ENCODE assay signal across 8 cellular contexts in the genomic region with DNA sequence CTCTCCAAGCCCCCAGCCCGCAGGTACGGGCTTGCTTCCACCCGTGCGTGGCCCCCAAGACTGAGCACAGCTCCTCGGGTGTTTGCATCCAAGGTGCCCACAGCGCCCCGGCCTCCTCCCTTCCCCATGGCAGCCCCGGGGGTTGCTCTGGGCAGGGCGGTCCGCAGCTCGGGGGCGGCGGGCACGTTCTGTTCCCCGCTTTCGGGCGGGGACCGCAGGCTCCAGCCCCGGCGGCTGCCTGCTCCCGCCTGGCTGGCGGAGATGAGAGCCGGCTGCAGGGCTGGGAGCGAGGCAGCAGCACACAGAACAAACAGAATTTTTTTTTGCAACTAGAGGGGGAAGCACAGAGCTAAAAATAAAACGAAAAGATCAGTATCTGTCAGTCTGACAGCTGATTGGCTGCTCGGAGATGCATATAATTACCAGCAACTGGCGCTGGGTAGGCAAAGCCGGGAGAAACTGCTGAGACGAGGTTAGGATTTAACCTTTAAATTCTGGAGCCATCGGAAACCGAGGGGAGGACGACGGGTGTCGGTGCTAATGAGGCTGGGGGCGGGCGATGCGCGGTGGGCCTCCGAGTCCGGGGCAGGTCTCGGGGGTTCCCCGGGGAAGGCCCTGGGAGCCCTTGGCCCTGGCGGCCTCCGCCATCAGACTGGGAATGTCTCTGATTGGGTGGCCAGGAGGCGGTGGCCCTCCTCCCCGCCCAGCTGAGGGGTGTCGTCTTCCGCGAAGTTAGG.
DNase-seq lines count a peak whose midpoint lies in the region; ATAC-seq and TF ChIP-seq lines count a peak whose summit lies in the region.

No MANE protein-coding gene starts in this region.

- H3K23ac ChIP-seq in neuronal stem cell (ENCODE audit: low read depth, low read length, poor library complexity), result peak overlapping the region; percentile 69

- H4K91ac ChIP-seq in neuronal stem cell (ENCODE audit: low read depth, low read length, poor library complexity), result peak overlapping the region; percentile 93

- H3K4ac ChIP-seq in neuronal stem cell (ENCODE audit: low read length), result no peak overlapping the region

- intact Hi-C loops in adrenal gland (cut with DNase I), result loop anchor here (10.0 kb wide), 3 partner anchors 154 to 294 kb away; no protein-coding TSS in a partner anchor
- intact Hi-C loops in Right ventricle myocardium inferior (cut with DNase I), result loop anchor here (2.0 to 5.0 kb wide), 2 partner anchors 142 to 292 kb away; a partner anchor contains a TSS
- intact Hi-C loops in uterus (cut with DNase I; ENCODE audit: low total_unique reads), result loop anchor here (10.0 kb wide), 1 partner anchor 146 kb away; a partner anchor contains a TSS

- WGBS in adrenal gland, 4 donors, result 3 to 14% (median 5%) methylated on average over 30 to 49 of the region's 49 CpGs
- no CpG with 5 or more reads among the region's 49 CpGs for WGBS in neuronal stem cell (ENCODE audit: extremely low coverage in 2 of 2, insufficient read length in 2 of 2, insufficient replicate concordance in 1 of 2), 2 donors

- H3K36me3 ChIP-seq in adrenal gland (replicated peaks in 1 of 2), result no peaks in the 10 kb centered on the region
- no peaks in the 10 kb centered on the region for H3K36me3 ChIP-seq in neuronal stem cell (replicated peaks in 1 of 2; ENCODE audit: control insufficient read depth in 2 of 2, insufficient read depth in 2 of 2, low read length in 2 of 2)
- H3K36me3 ChIP-seq in uterus, result no peaks in the 10 kb centered on the region

- peak overlapping the region; percentile 56 for H2BK5ac ChIP-seq in neuronal stem cell (ENCODE audit: low read length)

- H3K27me3 ChIP-seq in adrenal gland, result no peaks in the 10 kb centered on the region
- H3K27me3 ChIP-seq in neuronal stem cell (ENCODE audit: control insufficient read depth in 3 of 3, insufficient read depth in 3 of 3, low read depth in 1 of 3, low read length in 3 of 3), result no peaks in the 10 kb centered on the region
- H3K27me3 ChIP-seq in uterus, result no peaks in the 10 kb centered on the region

- peaks cover 24 to 82% of the 10 kb centered on the region in 2 donors for H3K4me1 ChIP-seq in adrenal gland (replicated peaks in 1 of 2)
- peaks cover 19 to 33% of the 10 kb centered on the region in 2 donors for H3K4me1 ChIP-seq in neuronal stem cell (ENCODE audit: control insufficient read depth in 2 of 2, insufficient read depth in 1 of 2, low read depth in 1 of 2, low read length in 2 of 2)
- H3K4me1 ChIP-seq in uterus, result peaks cover 16 to 38% of the 10 kb centered on the region in 2 donors

- H3K27ac ChIP-seq in adrenal gland, result peak overlapping the region in 4 of 5 donors; percentile 72 to 92 (median 82)
- no peak overlapping the region for H3K27ac ChIP-seq in neuronal stem cell (replicated peaks; ENCODE audit: low read length)
- H3K27ac ChIP-seq in uterus, result peak overlapping the region; percentile 95 to 99

- peak overlapping the region; percentile 84 for H2BK15ac ChIP-seq in neuronal stem cell (ENCODE audit: low read length)

- DNase-seq in GM12864 (ENCODE audit: low read depth) (no peak), HuH-7.5 (ENCODE audit: low spot score) (peak; percentile 74), SHP77 treated with DMSO at 0.1 percent for 48 hours (lab: John Stamatoyannopoulos, UW) (peak; percentile 82), adrenal gland (peak; percentile 58 to 90 (median 80)), Right ventricle myocardium inferior (ENCODE audit: missing footprints) (peak; percentile 86), neuronal stem cell (ENCODE audit: low spot score) (no peak), uterus (peak; percentile 73 to 86)

- H3K9me3 ChIP-seq in adrenal gland (replicated peaks in 1 of 3) (no peaks in the 10 kb centered on the region), neuronal stem cell (replicated peaks in 1 of 2; ENCODE audit: control insufficient read depth in 2 of 2, insufficient read depth in 1 of 2, low read depth in 1 of 2, low read length in 2 of 2) (no peaks in the 10 kb centered on the region), uterus (no peaks in the 10 kb centered on the region)

- H3K4me3 ChIP-seq in GM12864 (ENCODE audit: low read depth, low read length) (peak overlapping the region; percentile 11), adrenal gland (peak overlapping the region in 2 of 4 donors; percentile 15 to 46), neuronal stem cell (ENCODE audit: low read length in 2 of 2) (peak overlapping the region in 1 of 2 donors; percentile 13), uterus (peak overlapping the region; percentile 35 to 37)

- H2AK5ac ChIP-seq in neuronal stem cell (ENCODE audit: low read depth, low read length), result peak overlapping the region; percentile 90

- H3K79me1 ChIP-seq in neuronal stem cell (ENCODE audit: low read depth, low read length), result no peaks in the 10 kb centered on the region

- peak overlapping the region; percentile 55 for H3K4me2 ChIP-seq in neuronal stem cell (ENCODE audit: insufficient read depth, low read length, poor library complexity, severe bottlenecking)

- peak overlapping the region; percentile 85 for H3K9ac ChIP-seq in neuronal stem cell (ENCODE audit: low read depth, low read length, poor library complexity)

- H2BK120ac ChIP-seq in neuronal stem cell (ENCODE audit: low read depth, low read length), result peak overlapping the region; percentile 57

- ATAC-seq in Right ventricle myocardium inferior (peak; percentile 78), HG02623 (IDR thresholded peaks at IDR 0.05; ENCODE audit: unreplicated experiment) (no peak)

- TF ChIP-seq CTCF in GM12864 (IDR thresholded peaks at IDR 0.05; ENCODE audit: low read depth, low read length, missing control alignments) (no peak), adrenal gland (IDR thresholded peaks at IDR 0.05) (peak in 5 of 6 experiments; percentile 26 to 36 (median 34)), uterus (IDR thresholded peaks at IDR 0.05) (peak in 3 of 4 experiments; percentile 15 to 55 (median 25))

- H3K14ac ChIP-seq in neuronal stem cell (ENCODE audit: low read length), result peak overlapping the region; percentile 66

- peak overlapping the region; percentile 89 for H2AFZ ChIP-seq in neuronal stem cell (ENCODE audit: low read length)

- TF ChIP-seq POLR2A in adrenal gland (IDR thresholded peaks at IDR 0.05) (peak; percentile 49 to 85), uterus (IDR thresholded peaks at IDR 0.05) (peak; percentile 74 to 77)

- H2BK12ac ChIP-seq in neuronal stem cell (ENCODE audit: low read length), result peak overlapping the region; percentile 80

- H4K8ac ChIP-seq in neuronal stem cell (ENCODE audit: low read depth, low read length), result no peak overlapping the region

- peak overlapping the region; percentile 99 for H3K18ac ChIP-seq in neuronal stem cell (ENCODE audit: low read length)

Comparison
In these comparisons a context has a peak if more than half of its experiments do, and no peak if none do; other contexts are left out.
1. DNase-seq: peak in HuH-7.5 (single experiment), SHP77 treated with DMSO at 0.1 percent for 48 hours (single experiment), adrenal gland (7 of 7), Right ventricle myocardium inferior (single experiment) and uterus (2 of 2); none in GM12864 (single experiment) and neuronal stem cell (single experiment).